ENCODE assay signal across 13 cellular contexts in the genomic region with DNA sequence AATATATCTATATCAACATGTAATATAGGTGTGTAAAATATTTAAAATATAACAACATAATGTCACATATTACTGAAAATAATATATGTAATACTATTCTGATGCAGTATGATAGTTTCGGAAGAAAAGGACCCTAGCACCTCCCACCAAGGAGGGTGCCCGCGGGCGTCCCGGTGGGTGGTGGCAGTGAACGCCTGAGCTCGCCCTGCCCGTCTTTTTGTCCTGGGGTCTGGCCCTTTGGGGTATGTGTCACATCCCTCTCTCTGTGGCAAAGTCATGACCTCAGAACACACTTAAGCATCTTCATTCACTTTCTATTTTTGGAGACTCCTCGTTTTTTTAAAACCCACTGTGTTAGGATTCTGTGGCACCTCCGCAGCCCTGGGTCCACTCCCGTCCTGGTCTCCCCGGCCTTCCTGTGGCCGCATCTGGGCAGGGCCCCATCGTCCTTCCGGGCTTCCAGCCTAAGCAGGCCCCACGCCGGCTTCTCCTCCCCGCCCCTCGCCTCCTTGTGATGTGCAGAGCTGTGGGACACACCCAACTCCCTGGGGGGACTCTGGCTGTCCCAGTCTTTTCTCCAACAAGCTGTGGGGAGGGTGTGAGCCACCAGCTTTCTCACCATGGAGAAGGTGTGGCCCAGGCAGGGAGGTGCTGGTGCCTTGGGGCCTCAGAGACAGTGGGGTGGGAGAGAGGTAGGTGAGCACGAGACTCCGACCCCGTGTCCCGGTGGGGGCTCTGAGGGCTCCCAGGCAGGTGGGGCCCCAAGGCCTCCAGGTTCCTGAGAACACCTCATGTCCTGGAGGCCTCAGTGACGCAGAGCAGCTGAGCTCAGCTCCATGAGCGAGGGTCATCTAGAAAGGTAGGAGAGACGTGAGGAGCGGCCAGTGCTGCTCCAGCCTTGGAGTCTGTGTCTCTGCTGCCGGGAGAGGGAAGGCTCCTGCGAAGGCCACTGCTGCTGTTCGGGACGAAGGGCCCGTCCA. TPM values are rescaled to one million over a fixed set of nuclear protein-coding genes. Genes with fewer than 3 reads are reported as not detected.
DNase-seq lines count a peak whose midpoint lies in the region; ATAC-seq and TF ChIP-seq lines count a peak whose summit lies in the region.
"Had no signal": no experiment of that assay in that cellular context is flagged by ENCODE, and none has a peak within 500 bp of the region (broad histone marks: within the 10 kb centered on the region; RNA-seq: fewer than 3 reads in every experiment).

No MANE protein-coding gene starts in this region.

- H4K91ac ChIP-seq in trophoblast cell (ENCODE audit: low read depth, low read length) = no peak overlapping the region

- peaks cover 74% of the 10 kb centered on the region for H4K20me1 ChIP-seq in BLaER1
- H4K20me1 ChIP-seq in hepatocyte (ENCODE audit: insufficient read depth, poor library complexity, severe bottlenecking) = no peaks in the 10 kb centered on the region

- WGBS in adrenal gland, 4 donors = 50 to 63% (median 55%) methylated on average over 19 to 32 of the region's 32 CpGs
- 76% methylated on average over 32 of the region's 32 CpGs for WGBS in hepatocyte (ENCODE audit: low lambda C conversion rate, missing lambda C conversion rate)
- no CpG with 5 or more reads among the region's 32 CpGs for WGBS in trophoblast cell (ENCODE audit: extremely low coverage, insufficient coverage, insufficient read length)

- no peaks in the 10 kb centered on the region for H3K9me2 ChIP-seq in hepatocyte (replicated peaks; ENCODE audit: insufficient read depth)

- peak in 1 of 2 donors; percentile 45 for TF ChIP-seq POLR2A in adrenal gland (IDR thresholded peaks at IDR 0.05)

- no peak overlapping the region for H4K12ac ChIP-seq in trophoblast cell (ENCODE audit: low read depth, low read length)

- no peak overlapping the region for H3K4me3 ChIP-seq in BLaER1
- no peak overlapping the region for H3K4me3 ChIP-seq in adrenal gland
- no peak overlapping the region for H3K4me3 ChIP-seq in hepatocyte
- no peak overlapping the region for H3K4me3 ChIP-seq in trophoblast cell (ENCODE audit: low read depth, low read length)

- DNase-seq in adrenal gland = peak in 5 of 7 donors; percentile 70 to 81 (median 72)
- DNase-seq in hepatocyte (ENCODE audit: low spot score) = no peak
- no peak for DNase-seq in trophoblast cell
- no peak for DNase-seq in activated CD4-positive, CD25-positive, alpha-beta regulatory T cell (lab: John Stamatoyannopoulos, UW)
- no peak for DNase-seq in NCI-H748 treated with DMSO at 0.1 percent for 48 hours (lab: John Stamatoyannopoulos, UW)
- DNase-seq in activated naive CD4-positive, alpha-beta T cell treated with Interleukin-2 at 50 U/mL for 16 hours = no peak
- DNase-seq: activated CD4-positive, alpha-beta T cell treated with anti-CD3 and anti-CD28 coated beads, Interleukin-2, amount 10 ng/mL, durations not matched to agents 24 days and 14 days; brain microvascular endothelial cell; EL; MM.1S; NCI-H2171 treated with DMSO at 0.1 percent for 48 hours had no signal

- H3K36me3 ChIP-seq in BLaER1 (no peaks in the 10 kb centered on the region; the same call in 1 of the 2 replicates), adrenal gland (replicated peaks in 1 of 2) (no peaks in the 10 kb centered on the region), hepatocyte (replicated peaks; ENCODE audit: insufficient read depth, low read depth) (no peaks in the 10 kb centered on the region), trophoblast cell (ENCODE audit: control insufficient read depth in 1 of 2, insufficient read depth in 2 of 2, low read length in 2 of 2) (peaks cover 42 to 49% of the 10 kb centered on the region in 2 experiments)
- H3K36me3 ChIP-seq: brain microvascular endothelial cell had no signal

- H3K4me1 ChIP-seq in BLaER1 = peaks cover 99% of the 10 kb centered on the region
- H3K4me1 ChIP-seq in adrenal gland (replicated peaks in 1 of 2) = peaks cover 75 to 87% of the 10 kb centered on the region in 2 donors
- H3K4me1 ChIP-seq in hepatocyte (ENCODE audit: insufficient read depth) = peaks cover 66% of the 10 kb centered on the region
- H3K4me1 ChIP-seq in trophoblast cell (ENCODE audit: control insufficient read depth in 1 of 2, insufficient read depth in 2 of 2, low read length in 2 of 2) = peaks cover 58 to 62% of the 10 kb centered on the region in 2 experiments

- H3K4ac ChIP-seq in trophoblast cell (ENCODE audit: low read depth, low read length) = peak overlapping the region; percentile 47

- no peak for ATAC-seq in HG02798 (IDR thresholded peaks at IDR 0.05; ENCODE audit: poor library complexity, unreplicated experiment)

- H4K8ac ChIP-seq in trophoblast cell (ENCODE audit: low read depth, low read length) = no peak overlapping the region

- H3K79me2 ChIP-seq in hepatocyte = peaks cover 91% of the 10 kb centered on the region
- H3K79me2 ChIP-seq in trophoblast cell (ENCODE audit: control insufficient read depth, insufficient read depth, low read length, poor library complexity) = peaks cover 45% of the 10 kb centered on the region

- H3K27me3 ChIP-seq in BLaER1 (peaks cover 4% of the 10 kb centered on the region; the same call in 1 of the 2 replicates), adrenal gland (no peaks in the 10 kb centered on the region), hepatocyte (no peaks in the 10 kb centered on the region), trophoblast cell (ENCODE audit: insufficient read depth, low read length) (no peaks in the 10 kb centered on the region)
- H3K27me3 ChIP-seq: brain microvascular endothelial cell had no signal

- H3K27ac ChIP-seq in BLaER1 = no peak overlapping the region; the same call in 1 of the 2 replicates
- peak overlapping the region; percentile 89 to 98 (median 94) for H3K27ac ChIP-seq in adrenal gland
- H3K27ac ChIP-seq in hepatocyte = peak overlapping the region; percentile 66
- H3K27ac ChIP-seq in trophoblast cell (ENCODE audit: low read depth, low read length) = no peak overlapping the region
- H3K27ac ChIP-seq: brain microvascular endothelial cell had no signal

- no peak overlapping the region for H2BK5ac ChIP-seq in trophoblast cell (ENCODE audit: low read depth, low read length, poor library complexity)

- H3K14ac ChIP-seq in trophoblast cell (ENCODE audit: low read length) = peak overlapping the region; percentile 25

- peak overlapping the region; percentile 31 for H3K18ac ChIP-seq in trophoblast cell (ENCODE audit: low read length)

- H3K9me3 ChIP-seq in BLaER1 = no peaks in the 10 kb centered on the region
- H3K9me3 ChIP-seq in adrenal gland (replicated peaks in 1 of 3) = no peaks in the 10 kb centered on the region
- H3K9me3 ChIP-seq in hepatocyte (ENCODE audit: low read depth) = no peaks in the 10 kb centered on the region
- peaks cover 4% of the 10 kb centered on the region for H3K9me3 ChIP-seq in trophoblast cell (ENCODE audit: insufficient read depth, low read depth, low read length)

- H3K79me1 ChIP-seq in trophoblast cell (ENCODE audit: low read length) = peaks cover 35% of the 10 kb centered on the region

- H2AK5ac ChIP-seq in trophoblast cell (ENCODE audit: low read length) = peak overlapping the region; percentile 3

- TF ChIP-seq CTCF in adrenal gland (IDR thresholded peaks at IDR 0.05) (no peak), hepatocyte (IDR thresholded peaks at IDR 0.05; ENCODE audit: poor library complexity) (no peak)

- H2BK12ac ChIP-seq in trophoblast cell (ENCODE audit: low read length) = peak overlapping the region; percentile 0

- H3K9ac ChIP-seq in BLaER1 = peak overlapping the region; percentile 48
- H3K9ac ChIP-seq in trophoblast cell (ENCODE audit: low read length) = no peak overlapping the region

- intact Hi-C loops in adrenal gland (cut with DNase I) = no loop called here

- no peak overlapping the region for H2AFZ ChIP-seq in hepatocyte
- no peak overlapping the region for H2AFZ ChIP-seq in trophoblast cell (ENCODE audit: insufficient read depth, low read length, poor library complexity)

- no peak overlapping the region for H2BK120ac ChIP-seq in trophoblast cell (ENCODE audit: insufficient read depth, low read length, poor library complexity)

- H3K23ac ChIP-seq in trophoblast cell (ENCODE audit: low read length) = no peak overlapping the region

- H3K4me2 ChIP-seq in BLaER1 (peak overlapping the region; percentile 91), hepatocyte (no peak overlapping the region), trophoblast cell (ENCODE audit: low read length) (no peak overlapping the region)

RNA-seq across cellular contexts. Expression of gene PWWP2B, which starts 16.5 kb away (rescaled TPM):
- total RNA-seq in adrenal gland = 10 to 100 TPM; 31.6 to 75.3 (median 42.2) TPM
- 10 to 100 TPM in 2 of 3 donors, 1 to 10 TPM in 1; 3.4 to 34.0 (median 33.5) TPM for polyA plus RNA-seq in adrenal gland
- 15.1 and 18.0 TPM in 2 replicates for total RNA-seq in hepatocyte
- 10.7 and 12.7 TPM in 2 replicates for polyA plus RNA-seq in hepatocyte
- polyA plus RNA-seq in trophoblast cell (2013) = 57.0 and 60.9 TPM in 2 replicates

Comparison
In these comparisons a context has a peak if more than half of its experiments do, and no peak if none do; other contexts are left out.
1. H3K27ac ChIP-seq: peak in adrenal gland (5 of 5) and hepatocyte (single experiment); none in BLaER1 (single experiment) and trophoblast cell (single experiment).
2. DNase-seq: peak in adrenal gland (5 of 7); none in hepatocyte (single experiment), trophoblast cell (0 of 2), activated CD4-positive, CD25-positive, alpha-beta regulatory T cell (0 of 4), NCI-H748 treated with DMSO at 0.1 percent for 48 hours (single experiment) and activated naive CD4-positive, alpha-beta T cell treated with Interleukin-2 at 50 U/mL for 16 hours (single experiment).